In genomic region chr12:119876761-119877638, GRCh38 we compare ENCODE assay signal across 8 cellular contexts. TPM values are rescaled to one million over a fixed set of nuclear protein-coding genes. Genes with fewer than 3 reads are reported as not detected.
DNase-seq lines count a peak whose midpoint lies in the region; ATAC-seq, FAIRE-seq and TF ChIP-seq lines count a peak whose summit lies in the region.

CIT (minus strand) TSS chr12:119877320; CDS start chr12:119876168, 1,152 bp downstream.

- peak within 1 kb of the TSS; percentile 94 for H3K4me2 ChIP-seq in astrocyte (ENCODE audit: low read length)

- no peak for TF ChIP-seq CTCF in astrocyte (IDR thresholded peaks at IDR 0.05; ENCODE audit: insufficient read depth, low read depth, low read length)

- H3K27ac ChIP-seq in astrocyte (ENCODE audit: low read depth, low read length) = peak within 1 kb of the TSS; percentile 73
- H3K27ac ChIP-seq in rectal smooth muscle tissue (ENCODE audit: low read depth, low read length) = no peak within 1 kb of the TSS

- peaks cover 16% of the 10 kb centered on the region for H3K36me3 Mint-ChIP-seq in T-helper 2 cell treated with Interferon-gamma antibody and Interleukin-4, amounts not matched to agents 5 μg/mL and 100 μg/mL, for 36 hours (ENCODE audit: low read depth)
- no peaks in the 10 kb centered on the region for H3K36me3 Mint-ChIP-seq in astrocyte (ENCODE audit: low read depth, unreplicated experiment)

- DNase-seq in NCI-H2029 (lab: John Stamatoyannopoulos, UW) (peak; percentile 94), astrocyte (ENCODE audit: low read depth) (peak; percentile 85), hepatic stellate cell (ENCODE audit: low spot score) (peak; percentile 97), cortex of kidney (lab: John Stamatoyannopoulos, UW) (no peak)
- DNase-seq in T-helper 2 cell treated with Interferon-gamma antibody and Interleukin-4, amounts not matched to agents 5 μg/mL and 100 μg/mL, for 36 hours (ENCODE audit: low spot score) = peak; percentile 88

- peak; percentile 90 for ATAC-seq in GM18508 (IDR thresholded peaks at IDR 0.05; ENCODE audit: insufficient read depth, unreplicated experiment)
- peak; percentile 99 for ATAC-seq in HG02981 (IDR thresholded peaks at IDR 0.05; ENCODE audit: unreplicated experiment)

- H3K27me3 ChIP-seq in astrocyte (ENCODE audit: insufficient read depth, low read length) (no peaks in the 10 kb centered on the region), rectal smooth muscle tissue (ENCODE audit: control insufficient read depth, insufficient read depth, low read length) (no peaks in the 10 kb centered on the region)

- peak within 1 kb of the TSS; percentile 95 for H3K4me3 Mint-ChIP-seq in T-helper 2 cell treated with Interferon-gamma antibody and Interleukin-4, amounts not matched to agents 5 μg/mL and 100 μg/mL, for 36 hours
- H3K4me3 Mint-ChIP-seq in astrocyte (ENCODE audit: unreplicated experiment) = peak within 1 kb of the TSS; percentile 90

- H3K79me2 ChIP-seq in astrocyte (ENCODE audit: insufficient read depth, low read length) = peaks cover 22% of the 10 kb centered on the region

- H3K4me1 Mint-ChIP-seq in T-helper 2 cell treated with Interferon-gamma antibody and Interleukin-4, amounts not matched to agents 5 μg/mL and 100 μg/mL, for 36 hours (ENCODE audit: low read depth) = peaks cover 22% of the 10 kb centered on the region
- peaks cover 3% of the 10 kb centered on the region for H3K4me1 Mint-ChIP-seq in astrocyte (ENCODE audit: low read depth, unreplicated experiment)

- H2AFZ ChIP-seq in astrocyte (ENCODE audit: low read depth, low read length) = peak within 1 kb of the TSS; percentile 93

- H3K4me3 ChIP-seq in astrocyte (ENCODE audit: insufficient read depth, low read depth, low read length) = peak within 1 kb of the TSS; percentile 85
- H3K4me3 ChIP-seq in rectal smooth muscle tissue (ENCODE audit: low read length) = peak within 1 kb of the TSS; percentile 67

- peak within 1 kb of the TSS; percentile 79 for H3K27ac Mint-ChIP-seq in T-helper 2 cell treated with Interferon-gamma antibody and Interleukin-4, amounts not matched to agents 5 μg/mL and 100 μg/mL, for 36 hours
- H3K27ac Mint-ChIP-seq in astrocyte (ENCODE audit: unreplicated experiment) = peak within 1 kb of the TSS; percentile 8

- no peaks in the 10 kb centered on the region for H3K9me3 ChIP-seq in astrocyte (ENCODE audit: insufficient read depth, low read depth, low read length)

- H3K4me1 ChIP-seq in astrocyte (ENCODE audit: insufficient read depth, low read length) = peaks cover 7% of the 10 kb centered on the region
- no peaks in the 10 kb centered on the region for H3K4me1 ChIP-seq in rectal smooth muscle tissue (ENCODE audit: control insufficient read depth, insufficient read depth, low read length)

- peak; percentile 63 for FAIRE-seq in astrocyte (lab: Jason Lieb, UNC)

- H3K9me3 Mint-ChIP-seq in T-helper 2 cell treated with Interferon-gamma antibody and Interleukin-4, amounts not matched to agents 5 μg/mL and 100 μg/mL, for 36 hours = no peaks in the 10 kb centered on the region
- H3K9me3 Mint-ChIP-seq in astrocyte (ENCODE audit: unreplicated experiment) = peaks cover 2% of the 10 kb centered on the region

- peaks cover 9% of the 10 kb centered on the region for H3K27me3 Mint-ChIP-seq in T-helper 2 cell treated with Interferon-gamma antibody and Interleukin-4, amounts not matched to agents 5 μg/mL and 100 μg/mL, for 36 hours (ENCODE audit: low read depth)
- peaks cover 6% of the 10 kb centered on the region for H3K27me3 Mint-ChIP-seq in astrocyte (ENCODE audit: low read depth, unreplicated experiment)

- no peaks in the 10 kb centered on the region for H4K20me1 ChIP-seq in astrocyte (ENCODE audit: insufficient read depth, low read length)

- H3K9ac ChIP-seq in astrocyte (ENCODE audit: low read length) (peak within 1 kb of the TSS; percentile 87), rectal smooth muscle tissue (ENCODE audit: low read length) (no peak within 1 kb of the TSS)

- no peaks in the 10 kb centered on the region for H3K36me3 ChIP-seq in astrocyte (ENCODE audit: insufficient read depth, low read length)
- no peaks in the 10 kb centered on the region for H3K36me3 ChIP-seq in rectal smooth muscle tissue (ENCODE audit: control insufficient read depth, insufficient read depth, low read length)

RNA-seq across cellular contexts. Expression of gene CIT, which starts in this region (rescaled TPM):
- total RNA-seq in astrocyte = 1.8 and 4.5 TPM in 2 replicates
